ENCODE assay signal across 9 cellular contexts in the genomic region with DNA sequence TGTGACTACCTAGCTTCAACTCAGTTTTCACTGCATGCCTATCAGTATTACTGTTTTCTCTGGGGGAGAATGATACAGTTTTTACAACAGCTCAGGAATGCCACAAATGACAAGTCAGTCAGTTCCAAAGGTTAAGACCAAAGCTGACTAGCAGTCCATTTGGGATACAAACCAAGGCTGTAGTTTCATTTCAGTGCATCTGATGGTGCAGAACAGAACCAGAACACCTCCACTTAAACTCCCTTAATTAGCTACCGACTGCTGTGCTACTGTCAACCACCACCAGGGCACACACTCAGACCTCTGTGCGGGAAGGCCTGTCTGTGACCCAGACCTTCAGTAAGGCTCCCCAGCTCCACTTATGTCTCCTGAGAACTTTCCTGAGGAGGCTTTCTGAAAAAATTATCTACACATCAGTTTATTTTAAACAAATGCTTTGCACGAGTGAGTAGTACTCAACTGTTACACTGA. TPM values are rescaled to one million over a fixed set of nuclear protein-coding genes. Genes with fewer than 3 reads are reported as not detected.
DNase-seq lines count a peak whose midpoint lies in the region; ATAC-seq and TF ChIP-seq lines count a peak whose summit lies in the region.
"Had no signal": no experiment of that assay in that cellular context is flagged by ENCODE, and none has a peak within 500 bp of the region (broad histone marks: within the 10 kb centered on the region; RNA-seq: fewer than 3 reads in every experiment).

No MANE protein-coding gene starts in this region.

- intact Hi-C loops in colonic mucosa (cut with DNase I), result no loop called here

- no peak overlapping the region for H3K27ac Mint-ChIP-seq in stimulated activated effector memory CD8-positive, alpha-beta T cell treated with anti-CD3 and anti-CD28 coated beads, Interleukin-12 subunit alpha, Interleukin-12 subunit beta, amount 100 ng/mL, for 72 hours

- H3K4me1 ChIP-seq in colonic mucosa, result no peaks in the 10 kb centered on the region

- H3K9ac ChIP-seq in colonic mucosa (ENCODE audit: low read depth in 2 of 2, low read length in 2 of 2), result no peak overlapping the region

- H3K4me3 ChIP-seq in colonic mucosa, result no peak overlapping the region

- H3K4me3 Mint-ChIP-seq in activated T-cell treated with anti-CD3 and anti-CD28 coated beads, Interleukin-2, amount 50 U/mL, for 4 hours, result no peak overlapping the region
- no peak overlapping the region for H3K4me3 Mint-ChIP-seq in stimulated activated effector memory CD8-positive, alpha-beta T cell treated with anti-CD3 and anti-CD28 coated beads, Interleukin-12 subunit alpha, Interleukin-12 subunit beta, amount 100 ng/mL, for 72 hours

- no peaks in the 10 kb centered on the region for H3K9me3 Mint-ChIP-seq in activated T-cell treated with anti-CD3 and anti-CD28 coated beads, Interleukin-2, amount 50 U/mL, for 4 hours
- no peaks in the 10 kb centered on the region for H3K9me3 Mint-ChIP-seq in stimulated activated effector memory CD8-positive, alpha-beta T cell treated with anti-CD3 and anti-CD28 coated beads, Interleukin-12 subunit alpha, Interleukin-12 subunit beta, amount 100 ng/mL, for 72 hours

- ATAC-seq in activated T-cell treated with anti-CD3 and anti-CD28 coated beads, Interleukin-2, amount 50 U/mL, for 4 hours, result peak; percentile 51 to 59
- peak; percentile 66 for ATAC-seq in stimulated activated effector memory CD8-positive, alpha-beta T cell treated with anti-CD3 and anti-CD28 coated beads, Interleukin-12 subunit alpha, Interleukin-12 subunit beta, amount 100 ng/mL, for 72 hours
- ATAC-seq in HG02571 (IDR thresholded peaks at IDR 0.05; ENCODE audit: unreplicated experiment), result no peak

- H3K9me3 ChIP-seq in colonic mucosa, result no peaks in the 10 kb centered on the region

- no peak overlapping the region for H3K27ac ChIP-seq in colonic mucosa

- peaks cover 21% of the 10 kb centered on the region for H3K36me3 Mint-ChIP-seq in activated T-cell treated with anti-CD3 and anti-CD28 coated beads, Interleukin-2, amount 50 U/mL, for 4 hours (ENCODE audit: insufficient read depth)
- peaks cover 99% of the 10 kb centered on the region for H3K36me3 Mint-ChIP-seq in stimulated activated effector memory CD8-positive, alpha-beta T cell treated with anti-CD3 and anti-CD28 coated beads, Interleukin-12 subunit alpha, Interleukin-12 subunit beta, amount 100 ng/mL, for 72 hours

- no peaks in the 10 kb centered on the region for H3K27me3 ChIP-seq in colonic mucosa

- no peaks in the 10 kb centered on the region for H3K4me1 Mint-ChIP-seq in activated T-cell treated with anti-CD3 and anti-CD28 coated beads, Interleukin-2, amount 50 U/mL, for 4 hours (ENCODE audit: low read depth)
- peaks cover 5% of the 10 kb centered on the region for H3K4me1 Mint-ChIP-seq in stimulated activated effector memory CD8-positive, alpha-beta T cell treated with anti-CD3 and anti-CD28 coated beads, Interleukin-12 subunit alpha, Interleukin-12 subunit beta, amount 100 ng/mL, for 72 hours

- H3K27me3 Mint-ChIP-seq in activated T-cell treated with anti-CD3 and anti-CD28 coated beads, Interleukin-2, amount 50 U/mL, for 4 hours (ENCODE audit: low read depth), result no peaks in the 10 kb centered on the region

- no peaks in the 10 kb centered on the region for H3K36me3 ChIP-seq in colonic mucosa

- TF ChIP-seq CTCF in colonic mucosa (IDR thresholded peaks at IDR 0.05), result no peak

- no peak for DNase-seq in activated T-cell treated with anti-CD3 and anti-CD28 coated beads, Interleukin-2, amount 50 U/mL, for 4 hours
- no peak for DNase-seq in activated T-cell treated with anti-CD3 and anti-CD28 coated beads, Interleukin-2, amount 50 U/mL, for 1 hour
- DNase-seq in OCI-M1 (lab: John Stamatoyannopoulos, UW) (peak; percentile 16), fibroblast of peridontal ligament (ENCODE audit: extremely low read depth) (peak; percentile 67), UCSD-AML1 (lab: John Stamatoyannopoulos, UW; ENCODE audit: unreplicated experiment) (no peak), colonic mucosa (no peak)
- DNase-seq in stimulated activated effector memory CD8-positive, alpha-beta T cell treated with anti-CD3 and anti-CD28 coated beads, Interleukin-12 subunit alpha, Interleukin-12 subunit beta, amount 100 ng/mL, for 72 hours (ENCODE audit: low spot score in 2 of 2), result no peak
- DNase-seq: left cardiac atrium had no signal

RNA-seq across cellular contexts. Expression of gene NFE2L1, which starts 20.4 kb away (rescaled TPM):
- 100 to 1,000 TPM in 2 of 3 donors, 10 to 100 TPM in 1; 93.1 to 123 (median 109) TPM for total RNA-seq in activated T-cell treated with anti-CD3 and anti-CD28 coated beads, Interleukin-2, amount 50 U/mL, for 4 hours
- 100 to 1,000 TPM; 158 to 264 TPM for total RNA-seq in colonic mucosa

RNA-seq across cellular contexts. Expression of gene COPZ2, which starts 30.9 kb away (rescaled TPM):
- 1 to 10 TPM; 2.6 to 3.9 (median 3.2) TPM for total RNA-seq in activated T-cell treated with anti-CD3 and anti-CD28 coated beads, Interleukin-2, amount 50 U/mL, for 4 hours
- total RNA-seq in colonic mucosa, result 1 to 10 TPM; 4.3 to 9.9 TPM

RNA-seq across cellular contexts. Expression of gene CBX1, which starts 32.8 kb away (rescaled TPM):
- 10 to 100 TPM; 53.2 to 64.4 (median 60.8) TPM for total RNA-seq in activated T-cell treated with anti-CD3 and anti-CD28 coated beads, Interleukin-2, amount 50 U/mL, for 4 hours
- 10 to 100 TPM; 32.3 to 53.0 TPM for total RNA-seq in colonic mucosa

RNA-seq across cellular contexts. Expression of gene SNX11, which starts 39.0 kb away (rescaled TPM):
- 10 to 100 TPM; 30.5 to 41.9 (median 30.9) TPM for total RNA-seq in activated T-cell treated with anti-CD3 and anti-CD28 coated beads, Interleukin-2, amount 50 U/mL, for 4 hours
- total RNA-seq in colonic mucosa, result 10 to 100 TPM; 18.7 to 24.4 TPM

Comparison
In these comparisons a context has a peak if more than half of its experiments do, and no peak if none do; other contexts are left out.
1. DNase-seq: peak in OCI-M1 (single experiment) and fibroblast of peridontal ligament (single experiment); none in activated T-cell treated with anti-CD3 and anti-CD28 coated beads, Interleukin-2, amount 50 U/mL, for 4 hours (single experiment), activated T-cell treated with anti-CD3 and anti-CD28 coated beads, Interleukin-2, amount 50 U/mL, for 1 hour (single experiment), stimulated activated effector memory CD8-positive, alpha-beta T cell treated with anti-CD3 and anti-CD28 coated beads, Interleukin-12 subunit alpha, Interleukin-12 subunit beta, amount 100 ng/mL, for 72 hours (0 of 2), UCSD-AML1 (single experiment) and colonic mucosa (single experiment).